ENCODE assay signal across 19 cellular contexts in genomic region chr15:70717237-70717793, GRCh38. TPM values are rescaled to one million over a fixed set of nuclear protein-coding genes. Genes with fewer than 3 reads are reported as not detected.
DNase-seq lines count a peak whose midpoint lies in the region; ATAC-seq, FAIRE-seq and TF ChIP-seq lines count a peak whose summit lies in the region.
"Had no signal": no experiment of that assay in that cellular context is flagged by ENCODE, and none has a peak within 500 bp of the region (broad histone marks: within the 10 kb centered on the region; RNA-seq: fewer than 3 reads in every experiment).

No MANE protein-coding gene starts in this region.

- TF ChIP-seq EP300 in A549 (IDR thresholded peaks at IDR 0.05) = no peak
- no peak for TF ChIP-seq EP300 in gastroesophageal sphincter (IDR thresholded peaks at IDR 0.05)

- H3K4me1 ChIP-seq in A549 = peaks cover 61% of the 10 kb centered on the region
- peaks cover 3 to 84% (median 33%) of the 10 kb centered on the region in 3 donors for H3K4me1 ChIP-seq in gastroesophageal sphincter
- H3K4me1 ChIP-seq in small intestine (ENCODE audit: control insufficient read depth in 2 of 2, insufficient read depth in 1 of 2, low read depth in 1 of 2, low read length in 1 of 2) = peaks cover 0 to 2% of the 10 kb centered on the region in 2 donors

- H3K9me3 ChIP-seq in A549 = no peaks in the 10 kb centered on the region
- no peaks in the 10 kb centered on the region for H3K9me3 ChIP-seq in SK-N-MC (ENCODE audit: low read depth, low read length)
- no peaks in the 10 kb centered on the region for H3K9me3 ChIP-seq in gastroesophageal sphincter
- H3K9me3 ChIP-seq in small intestine (ENCODE audit: control insufficient read depth, low read depth) = no peaks in the 10 kb centered on the region

- no peaks in the 10 kb centered on the region for H3K27me3 ChIP-seq in gastroesophageal sphincter
- H3K27me3 ChIP-seq in small intestine (ENCODE audit: control insufficient read depth in 2 of 2, insufficient read depth in 2 of 2, low read length in 2 of 2) = no peaks in the 10 kb centered on the region

- H3K4me3 ChIP-seq in A549 = no peak overlapping the region
- H3K4me3 ChIP-seq in SK-N-MC = no peak overlapping the region
- H3K4me3 ChIP-seq in gastroesophageal sphincter = no peak overlapping the region
- H3K4me3 ChIP-seq in small intestine (ENCODE audit: low read depth in 1 of 2, low read length in 2 of 2) = no peak overlapping the region

- CTCF ChIA-PET in A549 (lab: Yijun Ruan, JAX) = interaction anchor here (1.0 to 7.7 kb wide), 5 partner anchors 9 to 108 kb away, joined by 3 to 43 read pairs (median 4); no protein-coding TSS in a partner anchor

- ATAC-seq in A549 (no peak), gastroesophageal sphincter (no peak)
- ATAC-seq: esophagus mucosa; stimulated activated memory B cell treated with anti-CD40 and anti-IgM and Interleukin-4, amounts not matched to agents 10 μg/mL and 1 μg/mL and 100 μg/mL, for 72 hours had no signal

- H3K4me2 ChIP-seq in A549 = 0 out of 3 replicates have a peak overlapping the region, but pooled peaks have one; percentile 3

- peak; percentile 61 for FAIRE-seq in A549 (lab: Jason Lieb, UNC)
- no peak for FAIRE-seq in small intestine (lab: Jason Lieb, UNC)

- H3K36me3 ChIP-seq in SK-N-MC (ENCODE audit: insufficient read depth, low read length) = no peaks in the 10 kb centered on the region
- H3K36me3 ChIP-seq in gastroesophageal sphincter = no peaks in the 10 kb centered on the region
- no peaks in the 10 kb centered on the region for H3K36me3 ChIP-seq in small intestine (ENCODE audit: control insufficient read depth in 2 of 2, insufficient read depth in 2 of 2, low read length in 2 of 2)

- no peak for TF ChIP-seq RAD21 in A549 (conservative IDR thresholded peaks at IDR 0.05 in 1 of 2, IDR thresholded peaks at IDR 0.05 in 1 of 2)

- no peak for TF ChIP-seq CTCF in A549 (IDR thresholded peaks at IDR 0.05)
- no peak for TF ChIP-seq CTCF in gastroesophageal sphincter (IDR thresholded peaks at IDR 0.05)

- H3K9ac ChIP-seq in SK-N-MC (ENCODE audit: insufficient read length) = no peak overlapping the region

- no peak for TF ChIP-seq POLR2A in A549 (IDR thresholded peaks at IDR 0.05; ENCODE audit: low read length)
- TF ChIP-seq POLR2A in gastroesophageal sphincter (IDR thresholded peaks at IDR 0.05) = no peak

- H3K27ac ChIP-seq in A549 = peak overlapping the region in 1 of 2 experiments; percentile 20; a peak in 1 of 6 replicates
- peak overlapping the region; percentile 78; the same call in 1 of the 2 replicates for H3K27ac ChIP-seq in SK-N-MC
- peak overlapping the region in 3 of 4 donors; percentile 60 to 72 (median 61) for H3K27ac ChIP-seq in gastroesophageal sphincter
- H3K27ac ChIP-seq in small intestine (ENCODE audit: low read depth in 1 of 2, low read length in 1 of 2) = no peak overlapping the region

- POLR2A ChIA-PET in A549 (lab: Yijun Ruan, JAX) = interaction anchor here (0.6 kb wide), 1 partner anchor 37 kb away, joined by 3 read pairs; no protein-coding TSS in a partner anchor

- no peak for DNase-seq in A549 (ENCODE audit: low read depth in 1 of 2, low spot score in 1 of 2)
- no peak for DNase-seq in SK-N-MC (ENCODE audit: low read depth, low spot score)
- peak; percentile 53 for DNase-seq in small intestine
- no peak for DNase-seq in 8988T
- no peak for DNase-seq in GOT3 (lab: John Stamatoyannopoulos, UW)
- no peak for DNase-seq in kidney glomerular epithelial cell (lab: John Stamatoyannopoulos, UW)
- DNase-seq in KG1 (lab: John Stamatoyannopoulos, UW) = no peak
- DNase-seq: activated CD4-positive, alpha-beta T cell treated with anti-CD3 and anti-CD28 coated beads for 1 hour; activated CD8-positive, alpha-beta memory T cell treated with anti-CD3 and anti-CD28 coated beads for 24 hours; activated T-cell treated with anti-CD3 and anti-CD28 coated beads, Interleukin-2, amount 50 U/mL, for 48 hours; cerebellar nuclear complex; effector CD4-positive, alpha-beta T cell; GDM1; NCI-H1417 treated with DMSO at 0.1 percent for 48 hours; NCI-H524 treated with DMSO at 0.1 percent for 48 hours; stimulated activated CD4-positive, alpha-beta T cell treated with anti-CD3 and anti-CD28 coated beads, Interleukin-1b, Interleukin-23, amount 100 ng/mL, for 48 hours had no signal

TF ChIP-seq in A549, 52 proteins besides CTCF, POLR2A, EP300 and RAD21:
- 0 out of 4 replicates have a peak, but pooled peaks of 1 of the 2 experiments have one; percentile 13 for TF ChIP-seq CEBPB (IDR thresholded peaks at IDR 0.05)
- no peak for TF ChIP-seq TFCP2L1 (CRISPR knock-in tag; IDR thresholded peaks at IDR 0.05)

RNA-seq across cellular contexts. Expression of gene UACA, which starts 46.0 kb away (rescaled TPM):
- 80.4 and 81.1 TPM in 2 replicates for polyA plus RNA-seq in A549 (2011; rRNA removed)
- polyA plus RNA-seq in A549 (2012; cell fraction: cytosol; rRNA removed) = 15.8 and 18.6 TPM in 2 replicates
- polyA plus RNA-seq in A549 (2012; cell fraction: nucleus; rRNA removed) = 46.7 and 59.5 TPM in 2 replicates
- polyA plus RNA-seq in A549 (2017; fragmentation: RNase III; extraction: RNeasy Plus Mini Kit Qiagen cat#74134 plus additional on column Dnase treatment) = 31.9 to 39.4 TPM (median 33.5 TPM) in 3 replicates
- polyA minus RNA-seq in A549 (2011; rRNA and poly(A)+ RNA removed) = 207 and 228 TPM in 2 replicates
- 10 to 100 TPM; 35.9 to 78.9 (median 50.5) TPM for total RNA-seq in gastroesophageal sphincter
- polyA plus RNA-seq in small intestine = 10 to 100 TPM; 20.2 to 60.3 (median 40.9) TPM

Comparison
In these comparisons a context has a peak if more than half of its experiments do, and no peak if none do; other contexts are left out.
1. H3K27ac ChIP-seq: peak in SK-N-MC (single experiment) and gastroesophageal sphincter (3 of 4); none in small intestine (0 of 2).